ENCODE assay signal across 21 cellular contexts in genomic region chr7:151674161-151674920, GRCh38.
DNase-seq lines count a peak whose midpoint lies in the region; ATAC-seq and TF ChIP-seq lines count a peak whose summit lies in the region.
"Had no signal": no experiment of that assay in that cellular context is flagged by ENCODE, and none has a peak within 500 bp of the region (broad histone marks: within the 10 kb centered on the region; RNA-seq: fewer than 3 reads in every experiment).

No MANE protein-coding gene starts in this region.

- H3K4me3 ChIP-seq in right atrium auricular region (no peak overlapping the region), thyroid gland (replicated peaks in 1 of 3) (no peak overlapping the region)
- H3K4me3 ChIP-seq: BLaER1 treated with 17β-estradiol and CSF1 and Interleukin-3, amounts not matched to agents 10 nM and 100 nM; SJCRH30 had no signal

- TF ChIP-seq CTCF in right atrium auricular region (IDR thresholded peaks at IDR 0.05) = no peak
- no peak for TF ChIP-seq CTCF in thyroid gland (IDR thresholded peaks at IDR 0.05)

- no peaks in the 10 kb centered on the region for H3K27me3 ChIP-seq in right atrium auricular region
- H3K27me3 ChIP-seq in thyroid gland = no peaks in the 10 kb centered on the region
- H3K27me3 ChIP-seq: BLaER1 treated with 17β-estradiol and CSF1 and Interleukin-3, amounts not matched to agents 10 nM and 100 nM; SJCRH30 had no signal

- H3K4me1 ChIP-seq in right atrium auricular region (peaks cover 0 to 59% of the 10 kb centered on the region in 2 donors), thyroid gland (peaks cover 11 to 39% of the 10 kb centered on the region in 2 donors)
- H3K4me1 ChIP-seq: SJCRH30 had no signal

- DNase-seq in right atrium auricular region (ENCODE audit: low spot score) = no peak
- DNase-seq in Right ventricle myocardium superior = no peak
- DNase-seq in NCI-H2171 (lab: John Stamatoyannopoulos, UW) = peak; percentile 16
- no peak for DNase-seq in left colon
- peak; percentile 53 to 60 for DNase-seq in thyroid gland
- DNase-seq in NCI-H345 (lab: John Stamatoyannopoulos, UW) = no peak
- DNase-seq: AML-193; CD4-positive, alpha-beta T cell; HCEC 1CT; Kasumi-1; NCI-H1105; NCI-H1436 treated with DMSO at 0.1 percent for 48 hours; NCI-H187 treated with DMSO at 0.1 percent for 48 hours; NCI-H2107; NCI-H226; NCI-H510A treated with DMSO at 0.1 percent for 48 hours; NCI-H774; SJCRH30; T-cell had no signal

- 63 to 75% methylated on average over 6 to 10 of the region's 10 CpGs for WGBS in thyroid gland, 2 donors

- H3K36me3 ChIP-seq in right atrium auricular region = peaks cover 14% of the 10 kb centered on the region
- H3K36me3 ChIP-seq in thyroid gland = no peaks in the 10 kb centered on the region
- H3K36me3 ChIP-seq: SJCRH30 had no signal

- H3K9me3 ChIP-seq in right atrium auricular region (no peaks in the 10 kb centered on the region), thyroid gland (no peaks in the 10 kb centered on the region)
- H3K9me3 ChIP-seq: BLaER1 treated with 17β-estradiol and CSF1 and Interleukin-3, amounts not matched to agents 10 nM and 100 nM; SJCRH30 had no signal

- intact Hi-C loops in Right ventricle myocardium superior (cut with DNase I) = no loop called here
- intact Hi-C loops in left colon (cut with DNase I, micrococcal nuclease) = no loop called here
- intact Hi-C loops in thyroid gland (cut with DNase I) = loop anchor here (5.0 kb wide), 1 partner anchor 37 kb away; no protein-coding TSS in a partner anchor

- peak in 1 of 2 donors; percentile 15 for TF ChIP-seq POLR2A in thyroid gland (IDR thresholded peaks at IDR 0.05)

- no peak for ATAC-seq in Right ventricle myocardium superior (ENCODE audit: poor library complexity)
- ATAC-seq in left colon = peak; percentile 52
- ATAC-seq in HG03354 (IDR thresholded peaks at IDR 0.05; ENCODE audit: poor library complexity, severe bottlenecking, unreplicated experiment) = no peak
- ATAC-seq: T-cell had no signal

- H3K27ac ChIP-seq in right atrium auricular region (peak overlapping the region; percentile 72 to 81), thyroid gland (no peak overlapping the region)
- H3K27ac ChIP-seq: BLaER1 treated with 17β-estradiol and CSF1 and Interleukin-3, amounts not matched to agents 10 nM and 100 nM; SJCRH30 had no signal

Comparison
In these comparisons a context has a peak if more than half of its experiments do, and no peak if none do; other contexts are left out.
1. DNase-seq: peak in NCI-H2171 (single experiment) and thyroid gland (2 of 2); none in right atrium auricular region (single experiment), Right ventricle myocardium superior (single experiment), left colon (0 of 2) and NCI-H345 (single experiment).
2. H3K27ac ChIP-seq: peak in right atrium auricular region (2 of 2); none in thyroid gland (0 of 3).